Comparison of ENCODE assay signal across 7 cellular contexts in genomic region chr16:9091867-9092281, GRCh38. TPM values are rescaled to one million over a fixed set of nuclear protein-coding genes. Genes with fewer than 3 reads are reported as not detected.
DNase-seq lines count a peak whose midpoint lies in the region; ATAC-seq lines count a peak whose summit lies in the region.

No MANE protein-coding gene starts in this region.

- in situ Hi-C loops in G401 (cut with HindIII; ENCODE audit: low sequenced_read_pairs): no loop called here

- DNase-seq in OCI-M1 (lab: John Stamatoyannopoulos, UW) (peak; percentile 48), G401 (ENCODE audit: low spot score) (no peak)

- H3K27me3 ChIP-seq in skeletal muscle tissue (ENCODE audit: control insufficient read depth in 3 of 3, insufficient read depth in 3 of 3, low read length in 3 of 3): no peaks in the 10 kb centered on the region

- H3K9me3 ChIP-seq in skeletal muscle tissue (ENCODE audit: control insufficient read depth in 3 of 3, low read length in 3 of 3): no peaks in the 10 kb centered on the region

- 0 to 1% (median 0%) methylated on average over 40 to 51 of the region's 51 CpGs for WGBS in adipose tissue, 3 donors

- peaks cover 29 to 44% (median 37%) of the 10 kb centered on the region in 3 donors for H3K4me1 ChIP-seq in skeletal muscle tissue (ENCODE audit: control insufficient read depth in 3 of 3, insufficient read depth in 3 of 3, low read length in 3 of 3)

- H3K27ac ChIP-seq in adipose tissue (ENCODE audit: low read depth, low read length): peak overlapping the region; percentile 98
- H3K27ac ChIP-seq in skeletal muscle tissue (ENCODE audit: low read depth, low read length): peak overlapping the region; percentile 97

- H3K36me3 ChIP-seq in skeletal muscle tissue (ENCODE audit: control insufficient read depth in 3 of 3, insufficient read depth in 3 of 3, low read length in 3 of 3): peaks cover 3 to 7% (median 4%) of the 10 kb centered on the region in 3 donors

- peak; percentile 8 for ATAC-seq in GM18520 (IDR thresholded peaks at IDR 0.05; ENCODE audit: unreplicated experiment)
- ATAC-seq in HG02623 (IDR thresholded peaks at IDR 0.05; ENCODE audit: unreplicated experiment): peak; percentile 6

- H3K4me3 ChIP-seq in iPS-11a (ENCODE audit: low read depth, low read length): peak overlapping the region; percentile 85
- peak overlapping the region; percentile 81 to 88 (median 87) for H3K4me3 ChIP-seq in skeletal muscle tissue (ENCODE audit: low read length in 3 of 3)

- peak overlapping the region; percentile 94 to 99 (median 95) for H3K9ac ChIP-seq in skeletal muscle tissue (ENCODE audit: low read depth in 1 of 3, low read length in 3 of 3)

RNA-seq across cellular contexts. Expression of gene HAPSTR1, which starts 0.4 kb away (rescaled TPM):
- polyA plus RNA-seq in adipose tissue: 10 to 100 TPM in 2 of 3 donors, 1 to 10 TPM in 1; 6.8 to 21.9 (median 18.3) TPM
- 51.7 TPM for total RNA-seq in skeletal muscle tissue
- 36.7 and 56.3 TPM in 2 replicates for total RNA-seq in G401 (2014; rRNA removed; shearing (Covaris generic))
